In genomic region chr2:5510082-5510481, GRCh38 we compare ENCODE assay signal across 18 cellular contexts.
DNase-seq lines count a peak whose midpoint lies in the region; ATAC-seq, FAIRE-seq and TF ChIP-seq lines count a peak whose summit lies in the region.
"Had no signal": no experiment of that assay in that cellular context is flagged by ENCODE, and none has a peak within 500 bp of the region (broad histone marks: within the 10 kb centered on the region; RNA-seq: fewer than 3 reads in every experiment).

No MANE protein-coding gene starts in this region.

- no peaks in the 10 kb centered on the region for H3K79me2 ChIP-seq in MM.1S (ENCODE audit: low read length)

- peak; percentile 81 for FAIRE-seq in GM12891 (lab: Jason Lieb, UNC)
- FAIRE-seq: H54 had no signal

- H3K9me3 ChIP-seq in IMR-90 (ENCODE audit: control insufficient read depth, insufficient read depth, low read length) (peaks cover 7% of the 10 kb centered on the region), upper lobe of right lung (no peaks in the 10 kb centered on the region), MM.1S (replicated peaks; ENCODE audit: insufficient read depth, low read length) (no peaks in the 10 kb centered on the region)
- H3K9me3 ChIP-seq in naive thymus-derived CD4-positive, alpha-beta T cell (ENCODE audit: control insufficient read depth in 2 of 3, low read length in 3 of 3) = peaks cover 0 to 8% (median 0%) of the 10 kb centered on the region in 3 experiments
- H3K9me3 ChIP-seq: BLaER1 had no signal

- H3K4me3 Mint-ChIP-seq in naive thymus-derived CD4-positive, alpha-beta T cell = no peak overlapping the region
- H3K4me3 Mint-ChIP-seq: CD14-positive monocyte; CD8-positive, alpha-beta T cell had no signal

- H3K4me2 ChIP-seq in IMR-90 (ENCODE audit: low read depth, low read length) = no peak overlapping the region
- H3K4me2 ChIP-seq in MM.1S (ENCODE audit: low read depth, low read length) = no peak overlapping the region
- H3K4me2 ChIP-seq: BLaER1 had no signal

- in situ Hi-C loops in IMR-90 (cut with MboI; ENCODE audit: low sequenced_read_pairs) = no loop called here

- H3K14ac ChIP-seq in IMR-90 (replicated peaks; ENCODE audit: low read depth, low read length) = no peak overlapping the region

- no peak overlapping the region for H2AK5ac ChIP-seq in IMR-90 (ENCODE audit: low read depth, low read length)

- TF ChIP-seq POLR2A in GM12891 (IDR thresholded peaks at IDR 0.05; ENCODE audit: low read depth, low read length) (no peak), IMR-90 (IDR thresholded peaks at IDR 0.05; ENCODE audit: low read depth, low read length) (no peak)

- CTCF ChIA-PET in IMR-90 (lab: Yijun Ruan, JAX) = no interaction called here
- CTCF ChIA-PET in naive thymus-derived CD4-positive, alpha-beta T cell (lab: Charles Lee) = no interaction called here

- no peaks in the 10 kb centered on the region for H3K36me3 Mint-ChIP-seq in naive thymus-derived CD4-positive, alpha-beta T cell
- H3K36me3 Mint-ChIP-seq: CD14-positive monocyte; CD8-positive, alpha-beta T cell had no signal

- H3K56ac ChIP-seq in IMR-90 (ENCODE audit: extremely low read depth, insufficient read depth, low read length) = no peak overlapping the region

- H4K91ac ChIP-seq in IMR-90 (ENCODE audit: insufficient read depth, low read depth, low read length) = no peak overlapping the region

- H3K27ac Mint-ChIP-seq in naive thymus-derived CD4-positive, alpha-beta T cell = no peak overlapping the region
- H3K27ac Mint-ChIP-seq: CD14-positive monocyte; CD8-positive, alpha-beta T cell had no signal

- H2BK15ac ChIP-seq in IMR-90 (ENCODE audit: low read depth, low read length) = no peak overlapping the region

- no peak overlapping the region for H4K5ac ChIP-seq in IMR-90 (ENCODE audit: low read depth, low read length)

- no peaks in the 10 kb centered on the region for H3K4me1 ChIP-seq in IMR-90 (ENCODE audit: control insufficient read depth, insufficient read depth, low read length)
- H3K4me1 ChIP-seq in naive thymus-derived CD4-positive, alpha-beta T cell (ENCODE audit: control insufficient read depth in 2 of 2, insufficient read depth in 2 of 2, low read length in 2 of 2) = no peaks in the 10 kb centered on the region
- no peaks in the 10 kb centered on the region for H3K4me1 ChIP-seq in upper lobe of right lung
- H3K4me1 ChIP-seq in MM.1S (ENCODE audit: low read length) = no peaks in the 10 kb centered on the region
- H3K4me1 ChIP-seq: BLaER1 had no signal

- H3K27ac ChIP-seq in IMR-90 (ENCODE audit: insufficient read depth, low read length) (no peak overlapping the region), upper lobe of right lung (no peak overlapping the region), MM.1S (ENCODE audit: low read length) (no peak overlapping the region)
- no peak overlapping the region for H3K27ac ChIP-seq in naive thymus-derived CD4-positive, alpha-beta T cell (ENCODE audit: low read depth, low read length)
- H3K27ac ChIP-seq: BLaER1, GM23248 had no signal

- H3K4me3 ChIP-seq in IMR-90 (ENCODE audit: insufficient read depth, low read depth, low read length) (no peak overlapping the region), upper lobe of right lung (no peak overlapping the region), MM.1S (ENCODE audit: low read length) (no peak overlapping the region)
- H3K4me3 ChIP-seq in naive thymus-derived CD4-positive, alpha-beta T cell (ENCODE audit: low read length) = no peak overlapping the region
- H3K4me3 ChIP-seq: BLaER1, GM12878, GM23248 had no signal

- H4K8ac ChIP-seq in IMR-90 (ENCODE audit: low read depth in 2 of 2, low read length in 2 of 2) = no peak overlapping the region

- POLR2A ChIA-PET in IMR-90 (lab: Charles Lee; ENCODE audit: unreplicated experiment) = no interaction called here
- POLR2A ChIA-PET in naive thymus-derived CD4-positive, alpha-beta T cell (lab: Charles Lee) = no interaction called here

- H2BK20ac ChIP-seq in IMR-90 (ENCODE audit: low read depth, low read length) = no peak overlapping the region

- 83% methylated on average over 4 of the region's 4 CpGs; no CpG with 5 or more reads in 1 of the 2 experiments for WGBS in IMR-90 (ENCODE audit: extremely low coverage in 2 of 2, insufficient read length in 1 of 2), 2 experiments

- no peak overlapping the region for H3K4ac ChIP-seq in IMR-90 (ENCODE audit: low read depth, low read length)

- H3K27me3 Mint-ChIP-seq in naive thymus-derived CD4-positive, alpha-beta T cell = no peaks in the 10 kb centered on the region

- H2AFZ ChIP-seq in IMR-90 (replicated peaks; ENCODE audit: low read length, poor library complexity) = no peak overlapping the region
- no peak overlapping the region for H2AFZ ChIP-seq in MM.1S (ENCODE audit: low read length)
- H2AFZ ChIP-seq: GM23248 had no signal

- no peak overlapping the region for H3K18ac ChIP-seq in IMR-90 (ENCODE audit: low read depth, low read length)

- H2AK9ac ChIP-seq in IMR-90 (replicated peaks; ENCODE audit: low read depth, low read length, poor library complexity) = no peak overlapping the region

- H4K20me1 ChIP-seq in IMR-90 (ENCODE audit: insufficient read depth, low read length) (no peaks in the 10 kb centered on the region), MM.1S (ENCODE audit: insufficient read depth, low read length) (no peaks in the 10 kb centered on the region)
- H4K20me1 ChIP-seq: BLaER1 had no signal

- ATAC-seq in IMR-90 (ENCODE audit: low read depth) = no peak
- ATAC-seq in naive thymus-derived CD4-positive, alpha-beta T cell = peak; percentile 14
- peak; percentile 23 for ATAC-seq in upper lobe of right lung
- ATAC-seq: CD8-positive, alpha-beta T cell; GM12878; HCT116 had no signal

- H3K36me3 ChIP-seq in IMR-90 (ENCODE audit: control insufficient read depth, insufficient read depth, low read length) (no peaks in the 10 kb centered on the region), upper lobe of right lung (no peaks in the 10 kb centered on the region), MM.1S (replicated peaks; ENCODE audit: insufficient read depth, low read length) (no peaks in the 10 kb centered on the region)
- H3K36me3 ChIP-seq in naive thymus-derived CD4-positive, alpha-beta T cell (ENCODE audit: control insufficient read depth in 2 of 3, insufficient read depth in 3 of 3, low read length in 3 of 3) = no peaks in the 10 kb centered on the region
- H3K36me3 ChIP-seq: BLaER1 had no signal

- no peaks in the 10 kb centered on the region for H3K9me2 ChIP-seq in MM.1S (replicated peaks; ENCODE audit: insufficient read depth, low read length)

- BruUV-seq in IMR-90 (replicated peaks; lab: Mats Ljungman, UMichigan) = no TSS peak

- no peak overlapping the region for H3K23ac ChIP-seq in IMR-90 (ENCODE audit: low read depth, low read length)

- H3K9me1 ChIP-seq in IMR-90 (ENCODE audit: insufficient read depth, low read length) = no peaks in the 10 kb centered on the region

- no peaks in the 10 kb centered on the region for H3F3A ChIP-seq in MM.1S (ENCODE audit: insufficient read depth, low read length)

- no peaks in the 10 kb centered on the region for H3K9me3 Mint-ChIP-seq in naive thymus-derived CD4-positive, alpha-beta T cell
- H3K9me3 Mint-ChIP-seq: CD8-positive, alpha-beta T cell had no signal

- no peaks in the 10 kb centered on the region for H3K4me1 Mint-ChIP-seq in naive thymus-derived CD4-positive, alpha-beta T cell
- H3K4me1 Mint-ChIP-seq: CD14-positive monocyte had no signal

- intact Hi-C loops in IMR-90 (cut with micrococcal nuclease) = no loop called here
- intact Hi-C loops in naive thymus-derived CD4-positive, alpha-beta T cell (cut with micrococcal nuclease) = no loop called here
- intact Hi-C loops in upper lobe of right lung (cut with DNase I) = no loop called here

- no peak overlapping the region for H3K9ac ChIP-seq in IMR-90 (ENCODE audit: low read depth, low read length)
- no peak overlapping the region for H3K9ac ChIP-seq in MM.1S (ENCODE audit: low read length)
- H3K9ac ChIP-seq: BLaER1, GM23248 had no signal

- no peak for TF ChIP-seq CTCF in IMR-90 (conservative IDR thresholded peaks at IDR 0.05; ENCODE audit: low read depth, low read length)
- TF ChIP-seq CTCF in upper lobe of right lung (IDR thresholded peaks at IDR 0.05) = no peak
- no peak for TF ChIP-seq CTCF in MM.1S (IDR thresholded peaks at IDR 0.05; ENCODE audit: low read length)

- dilution Hi-C loops in IMR-90 (cut with HindIII; ENCODE audit: low sequenced_read_pairs, unreplicated experiment) = no loop called here

- H3K27me3 ChIP-seq in IMR-90 (ENCODE audit: control insufficient read depth, insufficient read depth, low read length) = no peaks in the 10 kb centered on the region
- H3K27me3 ChIP-seq in naive thymus-derived CD4-positive, alpha-beta T cell (ENCODE audit: control insufficient read depth in 2 of 2, insufficient read depth in 2 of 2, low read length in 2 of 2) = no peaks in the 10 kb centered on the region
- no peaks in the 10 kb centered on the region for H3K27me3 ChIP-seq in upper lobe of right lung
- H3K27me3 ChIP-seq in MM.1S (replicated peaks; ENCODE audit: insufficient read depth, low read length) = no peaks in the 10 kb centered on the region
- H3K27me3 ChIP-seq: BLaER1 had no signal

- no peak for TF ChIP-seq RAD21 in IMR-90 (IDR thresholded peaks at IDR 0.05; ENCODE audit: low read length)

- H2BK5ac ChIP-seq in IMR-90 (ENCODE audit: low read depth, low read length, poor library complexity, severe bottlenecking) = peak overlapping the region; percentile 18

- no peaks in the 10 kb centered on the region for H3K79me1 ChIP-seq in IMR-90 (ENCODE audit: low read depth in 1 of 2, low read length in 2 of 2)

- H2BK120ac ChIP-seq in IMR-90 (ENCODE audit: low read depth, low read length) = no peak overlapping the region

- DNase-seq in GM12891 (ENCODE audit: insufficient read length, low spot score) (no peak), IMR-90 (no peak), upper lobe of right lung (no peak), MM.1S (no peak), middle frontal gyrus (ENCODE audit: extremely low spot score, low spot score) (no peak), CD1c-positive myeloid dendritic cell (ENCODE audit: extremely low spot score) (no peak)
- DNase-seq in naive thymus-derived CD4-positive, alpha-beta T cell = no peak
- DNase-seq: 8988T; Calu3; CD8-positive, alpha-beta T cell; DND-41; EL; GM23248 had no signal

TF ChIP-seq in GM12891, 5 proteins besides CTCF, POLR2A, EP300 and RAD21:
- TF ChIP-seq POLR2AphosphoS5 (IDR thresholded peaks at IDR 0.05; ENCODE audit: low read depth, low read length) = no peak
- no peak for TF ChIP-seq PAX5 (IDR thresholded peaks at IDR 0.05; ENCODE audit: insufficient read depth, low read length, severe bottlenecking)
- TF ChIP-seq TAF1 (IDR thresholded peaks at IDR 0.05; ENCODE audit: low read depth, low read length) = no peak
- no peak for TF ChIP-seq POU2F2 (IDR thresholded peaks at IDR 0.05; ENCODE audit: low read depth, low read length)
- TF ChIP-seq SPI1 (IDR thresholded peaks at IDR 0.05; ENCODE audit: low read depth, low read length) = no peak
